Comparison of ENCODE assay signal across 10 cellular contexts in the genomic region with DNA sequence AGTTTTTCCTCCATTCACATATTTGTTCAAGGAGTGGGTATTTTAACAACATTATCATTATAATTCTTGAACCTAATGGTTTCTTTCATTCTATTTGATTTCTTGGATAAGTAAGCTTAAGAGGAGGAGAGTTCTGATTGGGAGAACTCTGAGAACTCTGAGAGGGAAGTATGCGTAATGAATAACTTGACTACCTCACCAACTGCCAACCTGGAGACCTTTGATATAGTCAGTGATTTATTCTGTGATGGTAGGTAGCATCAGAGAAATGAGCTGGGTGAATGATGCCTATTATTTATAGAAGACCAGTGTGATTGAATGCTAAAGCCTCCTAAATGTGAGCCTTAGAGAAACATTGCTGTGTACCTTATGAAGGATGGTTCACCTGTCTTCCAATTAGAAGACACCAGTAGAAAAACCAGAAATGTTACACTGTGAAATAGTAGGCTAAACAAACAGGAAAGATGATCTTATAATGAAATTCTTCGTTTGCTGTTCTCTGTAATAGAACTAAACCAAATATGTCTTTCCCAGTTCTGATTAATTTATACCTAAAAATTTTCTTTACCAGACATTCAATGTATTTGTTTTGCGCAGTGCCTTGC.
DNase-seq lines count a peak whose midpoint lies in the region; ATAC-seq and TF ChIP-seq lines count a peak whose summit lies in the region.
"Had no signal": no experiment of that assay in that cellular context is flagged by ENCODE, and none has a peak within 500 bp of the region (broad histone marks: within the 10 kb centered on the region; RNA-seq: fewer than 3 reads in every experiment).

No MANE protein-coding gene starts in this region.

- H3K27ac ChIP-seq in upper lobe of left lung (peak overlapping the region; percentile 90 to 99 (median 93)), ascending aorta (no peak overlapping the region)

- H3K27ac Mint-ChIP-seq in activated T-cell treated with anti-CD3 and anti-CD28 coated beads, Interleukin-2, amount 50 U/mL, for 72 hours: peak overlapping the region; percentile 94
- H3K27ac Mint-ChIP-seq in activated T-helper 17 cell treated with anti-CD3 and anti-CD28 coated beads, Interleukin-2, amount 50 U/mL, for 72 hours: peak overlapping the region; percentile 90

- H3K9me3 ChIP-seq in upper lobe of left lung: no peaks in the 10 kb centered on the region
- no peaks in the 10 kb centered on the region for H3K9me3 ChIP-seq in ascending aorta

- H3K9me3 Mint-ChIP-seq in activated T-cell treated with anti-CD3 and anti-CD28 coated beads, Interleukin-2, amount 50 U/mL, for 72 hours: no peaks in the 10 kb centered on the region
- no peaks in the 10 kb centered on the region for H3K9me3 Mint-ChIP-seq in activated T-helper 17 cell treated with anti-CD3 and anti-CD28 coated beads, Interleukin-2, amount 50 U/mL, for 72 hours

- TF ChIP-seq POLR2A in upper lobe of left lung (IDR thresholded peaks at IDR 0.05): no peak

- no peak for TF ChIP-seq EP300 in upper lobe of left lung (IDR thresholded peaks at IDR 0.05)

- TF ChIP-seq CTCF in upper lobe of left lung (IDR thresholded peaks at IDR 0.05): no peak
- TF ChIP-seq CTCF in ascending aorta (IDR thresholded peaks at IDR 0.05): no peak

- H3K36me3 ChIP-seq in upper lobe of left lung: no peaks in the 10 kb centered on the region
- no peaks in the 10 kb centered on the region for H3K36me3 ChIP-seq in ascending aorta

- peak overlapping the region; percentile 93 to 94 for H3K4me3 Mint-ChIP-seq in activated T-cell treated with anti-CD3 and anti-CD28 coated beads, Interleukin-2, amount 50 U/mL, for 72 hours
- H3K4me3 Mint-ChIP-seq in activated T-helper 17 cell treated with anti-CD3 and anti-CD28 coated beads, Interleukin-2, amount 50 U/mL, for 72 hours: peak overlapping the region; percentile 84

- intact Hi-C loops in ascending aorta (cut with DNase I): loop anchor here (5.0 to 10.0 kb wide), 2 partner anchors 67 to 910 kb away; no protein-coding TSS in a partner anchor

- H3K27me3 Mint-ChIP-seq in activated T-cell treated with anti-CD3 and anti-CD28 coated beads, Interleukin-2, amount 50 U/mL, for 72 hours (ENCODE audit: low read depth): no peaks in the 10 kb centered on the region
- no peaks in the 10 kb centered on the region for H3K27me3 Mint-ChIP-seq in activated T-helper 17 cell treated with anti-CD3 and anti-CD28 coated beads, Interleukin-2, amount 50 U/mL, for 72 hours

- DNase-seq in activated T-cell treated with anti-CD3 and anti-CD28 coated beads, Interleukin-2, amount 50 U/mL, for 72 hours: no peak
- no peak for DNase-seq in activated T-cell treated with anti-CD3 and anti-CD28 coated beads, Interleukin-2, amount 50 U/mL, for 1 hour
- DNase-seq in left lobe of liver (ENCODE audit: low spot score): no peak
- DNase-seq in upper lobe of left lung: no peak
- no peak for DNase-seq in ascending aorta (ENCODE audit: low spot score in 2 of 2)
- no peak for DNase-seq in NCI-H1417 treated with DMSO at 0.1 percent for 48 hours (lab: John Stamatoyannopoulos, UW)
- DNase-seq in DMS 273 (lab: John Stamatoyannopoulos, UW; ENCODE audit: unreplicated experiment): no peak
- DNase-seq: COR-L47, hippocampal formation had no signal

- no peak for ATAC-seq in activated T-cell treated with anti-CD3 and anti-CD28 coated beads, Interleukin-2, amount 50 U/mL, for 72 hours (replicated peaks in 1 of 2)
- peak; percentile 23 for ATAC-seq in activated T-helper 17 cell treated with anti-CD3 and anti-CD28 coated beads, Interleukin-2, amount 50 U/mL, for 72 hours (replicated peaks)
- ATAC-seq in left lobe of liver (peak; percentile 27), upper lobe of left lung (ENCODE audit: low FRiP score in 2 of 2) (no peak)

- 57% methylated on average over 3 of the region's 3 CpGs for WGBS in upper lobe of left lung, 2 donors

- H3K36me3 Mint-ChIP-seq in activated T-cell treated with anti-CD3 and anti-CD28 coated beads, Interleukin-2, amount 50 U/mL, for 72 hours (ENCODE audit: insufficient read depth in 2 of 2): peaks cover 0 to 2% of the 10 kb centered on the region in 2 donors
- H3K36me3 Mint-ChIP-seq in activated T-helper 17 cell treated with anti-CD3 and anti-CD28 coated beads, Interleukin-2, amount 50 U/mL, for 72 hours (ENCODE audit: low read depth): peaks cover 44% of the 10 kb centered on the region

- H3K4me1 Mint-ChIP-seq in activated T-cell treated with anti-CD3 and anti-CD28 coated beads, Interleukin-2, amount 50 U/mL, for 72 hours (ENCODE audit: low read depth): peaks cover 79% of the 10 kb centered on the region
- H3K4me1 Mint-ChIP-seq in activated T-helper 17 cell treated with anti-CD3 and anti-CD28 coated beads, Interleukin-2, amount 50 U/mL, for 72 hours: peaks cover 25% of the 10 kb centered on the region

- H3K4me1 ChIP-seq in upper lobe of left lung: peaks cover 17 to 69% (median 35%) of the 10 kb centered on the region in 4 donors
- H3K4me1 ChIP-seq in ascending aorta: peaks cover 3 to 17% of the 10 kb centered on the region in 2 donors

- H3K27me3 ChIP-seq in upper lobe of left lung (no peaks in the 10 kb centered on the region), ascending aorta (no peaks in the 10 kb centered on the region)

- H3K4me3 ChIP-seq in upper lobe of left lung: peak overlapping the region in 3 of 4 donors; percentile 67 to 88 (median 73)
- H3K4me3 ChIP-seq in ascending aorta: no peak overlapping the region

Comparison
In these comparisons a context has a peak if more than half of its experiments do, and no peak if none do; other contexts are left out.
1. ATAC-seq: peak in activated T-helper 17 cell treated with anti-CD3 and anti-CD28 coated beads, Interleukin-2, amount 50 U/mL, for 72 hours (single experiment) and left lobe of liver (single experiment); none in activated T-cell treated with anti-CD3 and anti-CD28 coated beads, Interleukin-2, amount 50 U/mL, for 72 hours (0 of 2) and upper lobe of left lung (0 of 2).
2. H3K27ac ChIP-seq: peak in upper lobe of left lung (4 of 4); none in ascending aorta (0 of 2).
3. H3K4me3 ChIP-seq: peak in upper lobe of left lung (3 of 4); none in ascending aorta (0 of 2).